8 cellular contexts compared by ENCODE assay signal in the genomic region with DNA sequence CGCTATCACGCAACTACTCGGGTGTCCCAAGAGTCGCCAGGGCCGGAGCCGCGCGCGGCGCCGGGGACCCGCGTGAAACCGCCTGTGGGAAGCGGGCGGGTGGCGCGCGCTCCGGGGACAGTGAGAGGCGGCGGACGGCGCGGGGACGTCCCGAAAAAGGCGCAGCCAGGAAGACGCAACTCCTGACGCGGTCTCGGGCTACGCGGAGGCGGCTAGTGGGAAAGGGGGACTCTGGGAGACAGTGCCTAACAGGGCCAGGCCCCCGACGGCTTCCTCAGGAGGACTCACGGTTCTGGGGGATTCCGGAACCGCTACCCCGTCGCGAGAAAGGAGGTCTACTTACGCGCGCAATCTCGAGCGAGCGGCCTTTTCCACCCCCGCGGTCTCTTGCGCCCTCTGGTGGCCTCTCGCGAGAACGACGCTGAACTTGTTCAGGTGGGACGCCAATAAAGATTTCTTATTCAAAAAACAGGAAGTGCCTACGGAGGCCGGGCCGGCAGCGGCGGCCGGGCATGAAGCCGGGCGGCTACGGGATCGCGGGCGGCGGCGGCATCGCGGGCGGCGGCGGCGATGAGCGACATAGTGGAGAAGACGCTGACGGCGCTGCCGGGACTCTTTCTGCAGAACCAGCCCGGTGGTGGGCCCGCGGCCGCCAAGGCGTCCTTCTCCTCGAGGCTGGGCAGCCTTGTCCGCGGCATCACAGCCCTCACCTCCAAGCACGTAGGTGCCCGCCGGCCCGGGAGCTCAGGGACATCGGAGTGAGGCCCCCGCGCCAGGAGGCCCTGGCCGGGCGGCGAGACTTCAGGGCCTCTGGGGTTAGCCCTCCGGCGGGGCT. TPM values are rescaled to one million over a fixed set of nuclear protein-coding genes. Genes with fewer than 3 reads are reported as not detected.
DNase-seq lines count a peak whose midpoint lies in the region; ATAC-seq and TF ChIP-seq lines count a peak whose summit lies in the region.

Gene AP4E1 (plus strand): TSS at position 475 of the 835 bp plus-strand sequence. CDS start 96 bp downstream, at position 571.

- H3K36me3 ChIP-seq in thymus (ENCODE audit: control insufficient read depth, insufficient read depth), result peaks cover 3% of the 10 kb centered on the region

- H3K4me1 ChIP-seq in thymus (ENCODE audit: control insufficient read depth, insufficient read depth, low read length), result peaks cover 11% of the 10 kb centered on the region

- peaks cover 29% of the 10 kb centered on the region for H3K4me1 Mint-ChIP-seq in activated naive CD8-positive, alpha-beta T cell (ENCODE audit: low read depth)
- H3K4me1 Mint-ChIP-seq in osteocyte (ENCODE audit: unreplicated experiment), result peaks cover 35% of the 10 kb centered on the region

- no peaks in the 10 kb centered on the region for H3K9me3 ChIP-seq in thymus (ENCODE audit: control insufficient read depth)

- no peaks in the 10 kb centered on the region for H3K9me3 Mint-ChIP-seq in activated naive CD8-positive, alpha-beta T cell (ENCODE audit: low read depth)
- no peaks in the 10 kb centered on the region for H3K9me3 Mint-ChIP-seq in osteocyte (ENCODE audit: unreplicated experiment)

- ATAC-seq in HG02678 (IDR thresholded peaks at IDR 0.05; ENCODE audit: unreplicated experiment), result peak; percentile 60

- under 1% methylated on average over 102 of the region's 102 CpGs for WGBS in thymus

- H3K27me3 ChIP-seq in thymus (ENCODE audit: control insufficient read depth, insufficient read depth), result no peaks in the 10 kb centered on the region

- H3K27ac Mint-ChIP-seq in activated naive CD8-positive, alpha-beta T cell, result peak within 1 kb of the TSS; percentile 98
- H3K27ac Mint-ChIP-seq in osteocyte (ENCODE audit: unreplicated experiment), result peak within 1 kb of the TSS; percentile 93

- no peaks in the 10 kb centered on the region for H3K27me3 Mint-ChIP-seq in activated naive CD8-positive, alpha-beta T cell
- H3K27me3 Mint-ChIP-seq in osteocyte (ENCODE audit: unreplicated experiment), result no peaks in the 10 kb centered on the region

- peak within 1 kb of the TSS; percentile 96 for H3K4me3 Mint-ChIP-seq in activated naive CD8-positive, alpha-beta T cell
- H3K4me3 Mint-ChIP-seq in osteocyte (ENCODE audit: unreplicated experiment), result peak within 1 kb of the TSS; percentile 90

- peaks cover 11% of the 10 kb centered on the region for H3K36me3 Mint-ChIP-seq in activated naive CD8-positive, alpha-beta T cell
- peaks cover 6% of the 10 kb centered on the region for H3K36me3 Mint-ChIP-seq in osteocyte (ENCODE audit: unreplicated experiment)

- intact Hi-C loops in head of caudate nucleus (cut with DNase I), result loop anchor here (1.0 kb wide), 1 partner anchor 222 kb away; the partner anchor contains the start of gene TRPM7

- TF ChIP-seq CTCF in GM12873 (IDR thresholded peaks at IDR 0.05; ENCODE audit: insufficient read depth, low read depth, low read length, missing control alignments) (peak; percentile 85), osteocyte (IDR thresholded peaks at IDR 0.05) (peak; percentile 94)

- DNase-seq in NCI-H1105 treated with DMSO at 0.1 percent for 48 hours (lab: John Stamatoyannopoulos, UW), result peak; percentile 75
- DNase-seq in SKM-1 treated with dmso at 0.1 percent for 144 hours (lab: John Stamatoyannopoulos, UW; ENCODE audit: unreplicated experiment), result peak; percentile 87
- DNase-seq in head of caudate nucleus, result peak; percentile 75 to 97 (median 92)
- peak; percentile 97 for DNase-seq in osteocyte (ENCODE audit: extremely low spot score, unreplicated experiment)

- peak within 1 kb of the TSS; percentile 92 for H3K27ac ChIP-seq in thymus (ENCODE audit: low read depth)

- peak within 1 kb of the TSS; percentile 98 for H3K4me3 ChIP-seq in thymus (ENCODE audit: low read length)

RNA-seq across cellular contexts. Expression of gene AP4E1, which starts in this region (rescaled TPM):
- 12.3 and 12.4 TPM in 2 replicates for total RNA-seq in osteocyte
- polyA plus RNA-seq in thymus, result 5.9 TPM

Comparison
In these comparisons a context has a peak if more than half of its experiments do, and no peak if none do; other contexts are left out.
1. Peak in every context shown above with its lines: DNase-seq, ATAC-seq, H3K4me3 ChIP-seq and H3K27ac ChIP-seq.